In genomic region chr5:40755407-40756365, GRCh38 we compare ENCODE assay signal across 7 cellular contexts.
DNase-seq lines count a peak whose midpoint lies in the region; ATAC-seq, FAIRE-seq and TF ChIP-seq lines count a peak whose summit lies in the region.

Gene TTC33, minus strand, starts transcription at chr5:40755961. Its CDS starts 8,943 bp downstream, at chr5:40747018.

- peak; percentile 97 for FAIRE-seq in GM18507 (lab: Jason Lieb, UNC)

- H3K4me3 ChIP-seq in astrocyte of the spinal cord (ENCODE audit: low read depth, low read length): peak within 1 kb of the TSS; percentile 99

- ATAC-seq in HG02981 (IDR thresholded peaks at IDR 0.05; ENCODE audit: unreplicated experiment): peak; percentile 90

- in situ Hi-C loops in astrocyte of the spinal cord (cut with HindIII; ENCODE audit: low sequenced_read_pairs): no loop called here

- TF ChIP-seq CTCF in astrocyte of the spinal cord (IDR thresholded peaks at IDR 0.05; ENCODE audit: low read depth, low read length): peak; percentile 60

- DNase-seq in GM18507 (ENCODE audit: extremely low spot score, insufficient read length, low read depth) (peak; percentile 85), NCI-H2029 (lab: John Stamatoyannopoulos, UW) (peak; percentile 90), T-helper 9 cell (peak; percentile 93), astrocyte of the spinal cord (ENCODE audit: low read depth, low spot score) (peak; percentile 97), hippocampal formation (lab: John Stamatoyannopoulos, UW) (peak; percentile 93 to 95), retina (peak; percentile 95)

Comparison
In these comparisons a context has a peak if more than half of its experiments do, and no peak if none do; other contexts are left out.
1. Peak in every context shown above with its lines: DNase-seq, ATAC-seq and H3K4me3 ChIP-seq.